ENCODE assay signal across 7 cellular contexts in genomic region chr12:7178481-7178880, GRCh38. TPM values are rescaled to one million over a fixed set of nuclear protein-coding genes. Genes with fewer than 3 reads are reported as not detected.
"Had no signal": no experiment of that assay in that cellular context is flagged by ENCODE, and none has a peak within 500 bp of the region (broad histone marks: within the 10 kb centered on the region; RNA-seq: fewer than 3 reads in every experiment).

No MANE protein-coding gene starts in this region.

- H3K4me3 ChIP-seq: K562 had no signal

- DNase-seq: IMR-90 had no signal

- H3K27ac ChIP-seq: HL-60 had no signal

- FAIRE-seq: HepG2, HTR-8/SVneo, K562 had no signal

RNA-seq across cellular contexts. Expression of gene RBP5, which starts 49.8 kb away (rescaled TPM):
- total RNA-seq: HT1080, IMR-90 had no signal
- polyA plus RNA-seq: IgD-negative memory B cell had no signal
